14 cellular contexts compared by ENCODE assay signal in genomic region chr2:60544980-60545560, GRCh38. TPM values are rescaled to one million over a fixed set of nuclear protein-coding genes. Genes with fewer than 3 reads are reported as not detected.
A peak's percentile ranks its signal among the peaks of the same experiment; 100 is the strongest.
DNase-seq lines count a peak whose midpoint lies in the region; ATAC-seq, FAIRE-seq and TF ChIP-seq lines count a peak whose summit lies in the region.
"Had no signal": no experiment of that assay in that cellular context is flagged by ENCODE, and none has a peak within 500 bp of the region (broad histone marks: within the 10 kb centered on the region; RNA-seq: fewer than 3 reads in every experiment).

No MANE protein-coding gene starts in this region.

- FAIRE-seq in GM12878 (lab: Jason Lieb, UNC), result no peak

- SMC1A ChIA-PET in GM12878 (lab: Charles Lee; ENCODE audit: uncharacterized antibody, unreplicated experiment), result interaction anchor here (1.3 kb wide), 1 partner anchor 11 kb away, joined by 3 read pairs; no protein-coding TSS in a partner anchor

- H3K36me3 ChIP-seq in GM12878 (ENCODE audit: control insufficient read depth in 2 of 2, insufficient read depth in 2 of 2, low read length in 1 of 2), result peaks cover 0 to 10% of the 10 kb centered on the region in 2 experiments; a peak in 1 of 4 replicates
- H3K36me3 ChIP-seq in trophoblast cell (ENCODE audit: control insufficient read depth in 1 of 2, insufficient read depth in 2 of 2, low read length in 2 of 2), result peaks cover 7 to 8% of the 10 kb centered on the region in 2 experiments

- peak overlapping the region; percentile 2 for H2BK5ac ChIP-seq in trophoblast cell (ENCODE audit: low read depth, low read length, poor library complexity)

- CTCF ChIA-PET in GM12878 (lab: Yijun Ruan, JAX), result interaction anchor here (0.6 to 1.3 kb wide), 3 partner anchors 21 to 105 kb away, joined by 3 to 7 read pairs (median 4); no protein-coding TSS in a partner anchor

- H3K79me2 ChIP-seq in GM12878 (ENCODE audit: control insufficient read depth, insufficient read depth, low read length) (peaks cover 98% of the 10 kb centered on the region), trophoblast cell (ENCODE audit: control insufficient read depth, insufficient read depth, low read length, poor library complexity) (peaks cover 8% of the 10 kb centered on the region)

- no peak overlapping the region for H2AK5ac ChIP-seq in trophoblast cell (ENCODE audit: low read length)

- 0 out of 2 replicates have a peak overlapping the region, but pooled peaks have one; percentile 2 for H3K9ac ChIP-seq in GM12878 (ENCODE audit: control insufficient read depth, insufficient read depth, low read length)
- no peak overlapping the region for H3K9ac ChIP-seq in trophoblast cell (ENCODE audit: low read length)

- H4K8ac ChIP-seq in trophoblast cell (ENCODE audit: low read depth, low read length), result no peak overlapping the region

- H4K20me1 ChIP-seq in GM12878 (ENCODE audit: control insufficient read depth, insufficient read depth), result 0 out of 2 replicates have a peak, but pooled peaks cover 2% of the 10 kb centered on the region

- in situ Hi-C loops in GM12878 (cut with MboI), result no loop called here

- intact Hi-C loops in GM12878 (cut with micrococcal nuclease; ENCODE audit: unreplicated experiment), result loop anchor here (5.0 kb wide), 1 partner anchor 193 kb away; no protein-coding TSS in a partner anchor

- H3K23ac ChIP-seq in trophoblast cell (ENCODE audit: low read length), result no peak overlapping the region

- H3K4me1 ChIP-seq in GM12878 (ENCODE audit: control insufficient read depth, insufficient read depth, low read length) (peaks cover 30% of the 10 kb centered on the region), trophoblast cell (ENCODE audit: control insufficient read depth in 1 of 2, insufficient read depth in 2 of 2, low read length in 2 of 2) (peaks cover 10% of the 10 kb centered on the region in 2 experiments)

- no peak for TF ChIP-seq POLR2A in GM12878 (IDR thresholded peaks at IDR 0.05; ENCODE audit: low read depth, low read length)

- no peak overlapping the region for H4K91ac ChIP-seq in trophoblast cell (ENCODE audit: low read depth, low read length)

- H3K9me3 ChIP-seq in GM12878 (replicated peaks; ENCODE audit: control insufficient read depth, insufficient read depth, low read length) (no peaks in the 10 kb centered on the region), trophoblast cell (ENCODE audit: insufficient read depth, low read depth, low read length) (peaks cover 3% of the 10 kb centered on the region)

- no peak for TF ChIP-seq CTCF in GM12878 (IDR thresholded peaks at IDR 0.05 in 2 of 3, conservative IDR thresholded peaks at IDR 0.05 in 1 of 3; ENCODE audit: control insufficient read depth in 2 of 3, extremely low read depth in 1 of 3, insufficient read depth in 1 of 3, low read depth in 3 of 3, low read length in 3 of 3)

- RAD21 ChIA-PET in GM12878 (lab: Charles Lee; ENCODE audit: unreplicated experiment), result interaction anchor here (1.3 kb wide), 1 partner anchor 105 kb away, joined by 3 read pairs; no protein-coding TSS in a partner anchor

- DNase-seq in GM12878 (ENCODE audit: low read depth, low spot score) (no peak), trophoblast cell (no peak), SHP77 (lab: John Stamatoyannopoulos, UW) (no peak)
- DNase-seq in stimulated activated naive CD8-positive, alpha-beta T cell treated with anti-CD3 and anti-CD28 coated beads, Interleukin-15, Interleukin-2, amounts not matched to agents 100 U/mL and 50 U/mL, for 24 hours, result no peak
- DNase-seq: activated CD4-positive, alpha-beta T cell treated with anti-CD3 and anti-CD28 coated beads, Interleukin-2, amount 10 ng/mL, durations not matched to agents 24 days and 14 days; C1 segment of cervical spinal cord; HCEC 1CT; NCI-H524 treated with DMSO at 0.1 percent for 48 hours; SW 1271 had no signal

- TF ChIP-seq EP300 in GM12878 (IDR thresholded peaks at IDR 0.05; ENCODE audit: borderline replicate concordance in 1 of 2, control insufficient read depth in 1 of 2, low read depth in 2 of 2, low read length in 2 of 2), result no peak

- POLR2A ChIA-PET in GM12878 (lab: Charles Lee), result no interaction called here

- 36% methylated on average over 8 of the region's 8 CpGs for WGBS in GM12878 (ENCODE audit: insufficient coverage, insufficient replicate concordance, low lambda C conversion rate, missing lambda C conversion rate)
- no CpG with 5 or more reads among the region's 8 CpGs for WGBS in trophoblast cell (ENCODE audit: extremely low coverage, insufficient coverage, insufficient read length)

- H4K12ac ChIP-seq in trophoblast cell (ENCODE audit: low read depth, low read length), result no peak overlapping the region

- H3K14ac ChIP-seq in trophoblast cell (ENCODE audit: low read length), result no peak overlapping the region

- H3K27ac ChIP-seq in GM12878 (ENCODE audit: control insufficient read depth, insufficient read depth) (peak overlapping the region; percentile 89), trophoblast cell (ENCODE audit: low read depth, low read length) (peak overlapping the region; percentile 33)

- H3K4me3 ChIP-seq in GM12878, result peak overlapping the region; percentile 81; the same call in 1 of the 2 replicates
- no peak overlapping the region for H3K4me3 ChIP-seq in trophoblast cell (ENCODE audit: low read depth, low read length)

- H3K27me3 ChIP-seq in GM12878 (replicated peaks in 1 of 2; ENCODE audit: control insufficient read depth in 2 of 2, insufficient read depth in 2 of 2, low read length in 1 of 2) (no peaks in the 10 kb centered on the region), trophoblast cell (ENCODE audit: insufficient read depth, low read length) (no peaks in the 10 kb centered on the region)

- no peak overlapping the region for H2BK120ac ChIP-seq in trophoblast cell (ENCODE audit: insufficient read depth, low read length, poor library complexity)

- no peak for TF ChIP-seq RAD21 in GM12878 (IDR thresholded peaks at IDR 0.05; ENCODE audit: insufficient read depth, low read depth, low read length)

- no peak overlapping the region for H3K4ac ChIP-seq in trophoblast cell (ENCODE audit: low read depth, low read length)

- H2AFZ ChIP-seq in GM12878 (ENCODE audit: control insufficient read depth, low read depth, low read length) (no peak overlapping the region), trophoblast cell (ENCODE audit: insufficient read depth, low read length, poor library complexity) (no peak overlapping the region)

- no peak overlapping the region for H2BK12ac ChIP-seq in trophoblast cell (ENCODE audit: low read length)

- H3K4me2 ChIP-seq in GM12878 (ENCODE audit: control insufficient read depth, insufficient read depth) (peak overlapping the region; percentile 73), trophoblast cell (ENCODE audit: low read length) (no peak overlapping the region)

- H3K18ac ChIP-seq in trophoblast cell (ENCODE audit: low read length), result no peak overlapping the region

- ATAC-seq in GM18502 (IDR thresholded peaks at IDR 0.05; ENCODE audit: poor library complexity, unreplicated experiment) (peak; percentile 30), HG02884 (IDR thresholded peaks at IDR 0.05; ENCODE audit: unreplicated experiment) (peak; percentile 40), GM12878 (peak; percentile 39; the same call in 1 of the 3 replicates), HG03196 (IDR thresholded peaks at IDR 0.05; ENCODE audit: unreplicated experiment) (no peak), HG03571 (IDR thresholded peaks at IDR 0.05; ENCODE audit: unreplicated experiment) (no peak)
- no peak for ATAC-seq in stimulated activated naive CD8-positive, alpha-beta T cell treated with anti-CD3 and anti-CD28 coated beads, Interleukin-15, Interleukin-2, amounts not matched to agents 100 U/mL and 50 U/mL, for 24 hours
- ATAC-seq: activated T-helper 17 cell treated with anti-CD3 and anti-CD28 coated beads, Interleukin-2, amount 50 U/mL, for 72 hours had no signal

- peaks cover 12% of the 10 kb centered on the region for H3K79me1 ChIP-seq in trophoblast cell (ENCODE audit: low read length)

- BruUV-seq in GM12878 (replicated peaks; lab: Mats Ljungman, UMichigan), result no TSS peak

TF ChIP-seq in GM12878, 131 proteins besides CTCF, POLR2A, EP300 and RAD21 (continues in another document):
- TF ChIP-seq PKNOX1 (IDR thresholded peaks at IDR 0.05), result 0 out of 2 replicates have a peak, but pooled peaks have one; percentile 19
- TF ChIP-seq RELA (IDR thresholded peaks at IDR 0.05; ENCODE audit: borderline replicate concordance, partially characterized antibody), result no peak

RNA-seq across cellular contexts. Expression of gene BCL11A, which starts 8.4 kb away (rescaled TPM):
- 2.6 and 3.2 TPM in 2 replicates for total RNA-seq in GM12878 (2013; cell fraction: nucleolus; rRNA removed)
- 12.6 and 13.2 TPM in 2 replicates for total RNA-seq in GM12878 (2014; rRNA removed)
- 9.4 and 11.1 TPM in 2 replicates for total RNA-seq in GM12878 (2014; rRNA removed; fragmentation: Illumina TruSeq; extraction: Trizol)
- 22.7 and 26.6 TPM in 2 replicates for total RNA-seq in GM12878 (2021)
- polyA plus RNA-seq in GM12878 (2011; ENCODE audit: low read depth), result 13.7 TPM
- polyA plus RNA-seq in GM12878 (2011; rRNA removed), result not detected in 2 replicates
- not detected in 2 replicates for polyA plus RNA-seq in GM12878 (2011; cell fraction: cytosol; rRNA removed)
- polyA plus RNA-seq in GM12878 (2011; cell fraction: nucleus; rRNA removed), result not detected in 2 replicates
- polyA plus RNA-seq in GM12878 (2012), result 21.4 TPM in 2 replicates
- 10.7 and 11.1 TPM in 2 replicates for polyA plus RNA-seq in GM12878 (2014; fragmentation: Illumina TruSeq; extraction: Trizol)
- polyA plus RNA-seq in GM12878 (2014; fragmentation: Nextera tagmentation; extraction: Ambion mirVana), result 10 to 100 TPM in 1 of 2 experiments, 1 to 10 TPM in 1; 9.0 to 11.2 TPM
- 7.5 and 8.1 TPM in 2 replicates for polyA plus RNA-seq in GM12878 (2014; rRNA removed)
- polyA plus RNA-seq in GM12878 (2016; fragmentation: Nextera tagmentation; extraction: Ambion mirVana), result 1 to 10 TPM; 8.4 to 9.9 TPM
- polyA minus RNA-seq in GM12878 (2011; rRNA and poly(A)+ RNA removed), result not detected in 2 replicates
- not detected in 2 replicates for polyA minus RNA-seq in GM12878 (2011; cell fraction: cytosol; rRNA and poly(A)+ RNA removed)
- polyA minus RNA-seq in GM12878 (2011; cell fraction: nucleus; rRNA and poly(A)+ RNA removed), result not detected in 2 replicates
- 15.6 and 17.9 TPM in 2 replicates for polyA plus RNA-seq in trophoblast cell (2013)
- total RNA-seq: activated CD4-positive, alpha-beta T cell treated with anti-CD3 and anti-CD28 coated beads, Interleukin-2, amount 10 ng/mL, durations not matched to agents 24 days and 14 days had no signal

Comparison
In these comparisons a context has a peak if more than half of its experiments do, and no peak if none do; other contexts are left out.
1. ATAC-seq: peak in GM18502 (single experiment), HG02884 (single experiment) and GM12878 (single experiment); none in HG03196 (single experiment), HG03571 (single experiment) and stimulated activated naive CD8-positive, alpha-beta T cell treated with anti-CD3 and anti-CD28 coated beads, Interleukin-15, Interleukin-2, amounts not matched to agents 100 U/mL and 50 U/mL, for 24 hours (single experiment).